In the genomic region with DNA sequence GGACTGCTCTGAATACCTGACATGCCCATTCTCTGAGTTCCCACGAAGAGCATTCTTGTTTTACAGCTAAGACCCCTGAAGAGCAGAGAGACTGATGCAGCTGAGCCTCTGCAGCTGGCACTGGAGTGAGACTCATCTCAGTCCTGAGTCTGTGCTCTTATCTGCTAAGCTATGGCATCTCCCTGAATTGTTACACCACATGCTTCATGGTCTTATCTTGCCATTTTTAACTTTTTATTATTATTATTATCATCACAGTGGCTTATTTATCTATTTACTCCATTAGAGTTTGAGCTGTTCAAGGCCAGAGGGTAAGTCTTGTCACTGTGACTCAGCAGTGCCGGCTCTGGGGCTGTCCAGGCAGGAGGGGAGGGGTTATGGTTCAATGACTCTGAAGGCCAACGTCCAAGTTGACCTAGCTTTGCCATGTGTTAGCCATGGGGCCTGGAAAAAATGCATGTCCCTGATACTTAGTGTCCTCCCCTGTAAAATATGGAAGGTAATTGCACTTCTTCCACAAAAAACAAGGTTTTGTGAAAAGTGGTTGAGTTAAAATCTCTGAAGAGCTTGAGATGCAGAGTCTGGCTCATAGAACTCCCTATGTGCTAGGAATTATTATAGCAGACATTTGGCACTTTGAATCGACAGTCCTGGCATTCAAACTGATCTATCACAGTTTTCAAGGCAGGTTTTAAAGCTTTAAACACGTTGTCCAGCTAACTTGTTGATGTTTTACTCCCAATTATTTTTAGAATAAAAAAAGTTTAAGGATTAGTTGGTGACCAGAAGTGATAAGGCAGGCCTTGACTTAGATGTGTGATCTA, we compare ENCODE assay signal across 8 cellular contexts.
A peak's percentile ranks its signal among the peaks of the same experiment; 100 is the strongest.
DNase-seq lines count a peak whose midpoint lies in the region; ATAC-seq and TF ChIP-seq lines count a peak whose summit lies in the region.

No MANE protein-coding gene starts in this region.

- H3K4me1 ChIP-seq in ascending aorta (peaks cover 0 to 9% of the 10 kb centered on the region in 2 donors), thoracic aorta (ENCODE audit: control insufficient read depth in 1 of 2, low read depth in 2 of 2) (peaks cover 17 to 20% of the 10 kb centered on the region in 2 donors)

- intact Hi-C loops in ascending aorta (cut with DNase I): loop anchor here (5.0 kb wide), 1 partner anchor 89 kb away; no protein-coding TSS in a partner anchor

- TF ChIP-seq CTCF in ascending aorta (IDR thresholded peaks at IDR 0.05): no peak
- no peak for TF ChIP-seq CTCF in thoracic aorta (IDR thresholded peaks at IDR 0.05)

- DNase-seq in HT-29 (ENCODE audit: low spot score) (peak; percentile 47), ascending aorta (ENCODE audit: low spot score in 2 of 2) (no peak), kidney tubule cell (ENCODE audit: low spot score) (peak; percentile 52), thoracic aorta (ENCODE audit: low spot score) (no peak), NCI-H187 treated with DMSO at 0.1 percent for 48 hours (lab: John Stamatoyannopoulos, UW) (no peak), hypothalamus (lab: John Stamatoyannopoulos, UW) (no peak)

- peak overlapping the region; percentile 36 to 44 for H3K27ac ChIP-seq in ascending aorta
- peak overlapping the region; percentile 49 for H3K27ac ChIP-seq in thoracic aorta

- no peaks in the 10 kb centered on the region for H3K27me3 ChIP-seq in ascending aorta
- no peaks in the 10 kb centered on the region for H3K27me3 ChIP-seq in thoracic aorta (replicated peaks; ENCODE audit: insufficient read depth)

- H3K9me3 ChIP-seq in ascending aorta: no peaks in the 10 kb centered on the region
- no peaks in the 10 kb centered on the region for H3K9me3 ChIP-seq in thoracic aorta

- ATAC-seq in thoracic aorta (ENCODE audit: insufficient number of reproducible peaks, low FRiP score, low read depth) (no peak), HG03521 (IDR thresholded peaks at IDR 0.05; ENCODE audit: unreplicated experiment) (no peak), GM19467 (IDR thresholded peaks at IDR 0.05; ENCODE audit: unreplicated experiment) (no peak)

- H3K36me3 ChIP-seq in ascending aorta (no peaks in the 10 kb centered on the region), thoracic aorta (no peaks in the 10 kb centered on the region)

- H3K4me3 ChIP-seq in ascending aorta (no peak overlapping the region), thoracic aorta (no peak overlapping the region)

Comparison
In these comparisons a context has a peak if more than half of its experiments do, and no peak if none do; other contexts are left out.
1. DNase-seq: peak in HT-29 (single experiment) and kidney tubule cell (single experiment); none in ascending aorta (0 of 2), thoracic aorta (single experiment), NCI-H187 treated with DMSO at 0.1 percent for 48 hours (single experiment) and hypothalamus (0 of 51).